Comparison of ENCODE assay signal across 16 cellular contexts in genomic region chr6:63295553-63295952, GRCh38. TPM values are rescaled to one million over a fixed set of nuclear protein-coding genes. Genes with fewer than 3 reads are reported as not detected.
DNase-seq lines count a peak whose midpoint lies in the region; ATAC-seq, FAIRE-seq and TF ChIP-seq lines count a peak whose summit lies in the region.
"Had no signal": no experiment of that assay in that cellular context is flagged by ENCODE, and none has a peak within 500 bp of the region (broad histone marks: within the 10 kb centered on the region; RNA-seq: fewer than 3 reads in every experiment).

No MANE protein-coding gene starts in this region.

- in situ Hi-C loops in HepG2 (cut with HindIII; ENCODE audit: extremely low pct_ligation_motif_present, low pct_unique_long_range_greater_than_20kb) = no loop called here

- H2AFZ ChIP-seq in HepG2 (ENCODE audit: low read length) = no peak overlapping the region

- H3K27me3 ChIP-seq in HepG2 (ENCODE audit: control insufficient read depth in 1 of 2, insufficient read depth in 2 of 2, low read length in 2 of 2) = no peaks in the 10 kb centered on the region; a peak in 1 of 5 replicates
- no peaks in the 10 kb centered on the region for H3K27me3 ChIP-seq in right lobe of liver
- H3K27me3 ChIP-seq: SJSA1 had no signal

- no peaks in the 10 kb centered on the region for H3K79me2 ChIP-seq in HepG2 (ENCODE audit: insufficient read depth, low read length)

- no TSS peak for BruUV-seq in HepG2 (replicated peaks; lab: Mats Ljungman, UMichigan)

- no peak overlapping the region for H3K4me3 Mint-ChIP-seq in WTC11
- H3K4me3 Mint-ChIP-seq in T-cell = no peak overlapping the region
- H3K4me3 Mint-ChIP-seq: CD4-positive, alpha-beta T cell had no signal

- H3K36me3 Mint-ChIP-seq in WTC11 = peaks cover 4% of the 10 kb centered on the region; the same call in 1 of the 2 replicates
- no peaks in the 10 kb centered on the region for H3K36me3 Mint-ChIP-seq in T-cell

- no peak for TF ChIP-seq RAD21 in HepG2 (CRISPR knock-in tag; IDR thresholded peaks at IDR 0.05)

- no peaks in the 10 kb centered on the region for H4K20me1 ChIP-seq in HepG2 (ENCODE audit: insufficient read depth, low read length)

- no peak overlapping the region for H3K4me3 ChIP-seq in HepG2 (replicated peaks in 1 of 3; ENCODE audit: insufficient read depth in 1 of 3, low read depth in 2 of 3, low read length in 3 of 3)
- no peak overlapping the region for H3K4me3 ChIP-seq in right lobe of liver
- H3K4me3 ChIP-seq: SJSA1 had no signal

- no peak overlapping the region for H3K27ac Mint-ChIP-seq in WTC11
- no peak overlapping the region for H3K27ac Mint-ChIP-seq in T-cell
- H3K27ac Mint-ChIP-seq: CD4-positive, alpha-beta T cell had no signal

- POLR2A ChIA-PET in HepG2 (lab: Yijun Ruan, JAX) (no interaction called here), WTC11 (lab: Charles Lee) (no interaction called here), T-cell (lab: Charles Lee) (no interaction called here)

- H3K27ac ChIP-seq in HepG2 (ENCODE audit: extremely low read length, insufficient read depth, low read length) (no peak overlapping the region), right lobe of liver (no peak overlapping the region)
- H3K27ac ChIP-seq: RWPE1, SJSA1 had no signal

- H3K36me3 ChIP-seq in HepG2 (replicated peaks in 1 of 2; ENCODE audit: control insufficient read depth in 1 of 2, insufficient read depth in 2 of 2, low read length in 2 of 2) (no peaks in the 10 kb centered on the region), right lobe of liver (no peaks in the 10 kb centered on the region)
- H3K36me3 ChIP-seq: SJSA1 had no signal

- intact Hi-C loops in HepG2 (cut with micrococcal nuclease; ENCODE audit: unreplicated experiment) = no loop called here
- intact Hi-C loops in right lobe of liver (cut with DNase I) = no loop called here

- H3K9ac ChIP-seq in HepG2 (ENCODE audit: insufficient read depth, low read depth, low read length) = no peak overlapping the region

- FAIRE-seq in HepG2 (lab: Jason Lieb, UNC) = no peak

- H3K4me1 Mint-ChIP-seq in WTC11 = peaks cover 9% of the 10 kb centered on the region
- H3K4me1 Mint-ChIP-seq in T-cell = no peaks in the 10 kb centered on the region

- no peak for TF ChIP-seq CTCF in HepG2 (CRISPR knock-in tag; IDR thresholded peaks at IDR 0.05)
- no peak for TF ChIP-seq CTCF in right lobe of liver (IDR thresholded peaks at IDR 0.05)
- no peak for TF ChIP-seq CTCF in WTC11 (IDR thresholded peaks at IDR 0.05)

- DNase-seq in HepG2 (ENCODE audit: low spot score) = no peak
- no peak for DNase-seq in right lobe of liver
- DNase-seq in WTC11 (ENCODE audit: low spot score) = no peak
- peak; percentile 24 for DNase-seq in iPS-NIHi7 (ENCODE audit: extremely low spot score)
- no peak for DNase-seq in T-cell
- no peak for DNase-seq in AG20443 (ENCODE audit: low spot score)
- DNase-seq: CD4-positive, alpha-beta T cell; NCI-H1105 treated with DMSO at 0.1 percent for 48 hours; NCI-H1930; NCI-H524; NK-92 treated with Interleukin-12 subunit alpha and Interleukin-12 subunit beta, amount 100 ng/mL, for 24 hours; OCI-M1 had no signal

- TF ChIP-seq POLR2A in HepG2 (IDR thresholded peaks at IDR 0.05; ENCODE audit: insufficient read depth in 1 of 2, low read depth in 2 of 2, low read length in 2 of 2) (no peak), right lobe of liver (IDR thresholded peaks at IDR 0.05) (no peak)

- CTCF ChIA-PET in HepG2 (lab: Yijun Ruan, JAX; ENCODE audit: low intra/inter-chr PET ratio, low total read pairs) = no interaction called here
- CTCF ChIA-PET in WTC11 (lab: Charles Lee) = interaction anchor here (1.0 kb wide), 1 partner anchor 24 kb away, joined by 4 read pairs; no protein-coding TSS in a partner anchor
- CTCF ChIA-PET in T-cell (lab: Charles Lee) = no interaction called here

- H3K4me2 ChIP-seq in HepG2 (ENCODE audit: low read depth, low read length) = no peak overlapping the region

- peaks cover 9% of the 10 kb centered on the region for H3K4me1 ChIP-seq in HepG2 (ENCODE audit: insufficient read depth, low read length)
- no peaks in the 10 kb centered on the region for H3K4me1 ChIP-seq in right lobe of liver
- H3K4me1 ChIP-seq: SJSA1 had no signal

- H3K9me3 Mint-ChIP-seq in WTC11 = peaks cover 19% of the 10 kb centered on the region
- H3K9me3 Mint-ChIP-seq in T-cell = peaks cover 0 to 7% (median 0%) of the 10 kb centered on the region in 3 donors
- H3K9me3 Mint-ChIP-seq: CD4-positive, alpha-beta T cell had no signal

- H3K27me3 Mint-ChIP-seq in WTC11 (ENCODE audit: low read depth) = no peaks in the 10 kb centered on the region; the same call in 1 of the 2 replicates
- H3K27me3 Mint-ChIP-seq in T-cell = no peaks in the 10 kb centered on the region
- H3K27me3 Mint-ChIP-seq: CD4-positive, alpha-beta T cell had no signal

- H3K9me3 ChIP-seq in HepG2 (ENCODE audit: low read length) (no peaks in the 10 kb centered on the region), right lobe of liver (no peaks in the 10 kb centered on the region)
- H3K9me3 ChIP-seq: SJSA1 had no signal

- peak; percentile 82 for ATAC-seq in HepG2
- no peak for ATAC-seq in right lobe of liver
- ATAC-seq in WTC11 = peak; percentile 76
- ATAC-seq in HG03442 (IDR thresholded peaks at IDR 0.05; ENCODE audit: unreplicated experiment) = no peak
- no peak for ATAC-seq in T-cell (replicated peaks in 1 of 4)

- TF ChIP-seq EP300 in HepG2 (IDR thresholded peaks at IDR 0.05; ENCODE audit: low read depth in 2 of 2, low read length in 2 of 2) = no peak
- TF ChIP-seq EP300 in HepG2 (CRISPR knock-in tag; IDR thresholded peaks at IDR 0.05; ENCODE audit: borderline replicate concordance) = no peak

TF ChIP-seq in HepG2, 621 proteins besides CTCF, POLR2A, EP300 and RAD21 (continues in another document):
- no peak for TF ChIP-seq ZNF484 (CRISPR knock-in tag; IDR thresholded peaks at IDR 0.05; ENCODE audit: borderline replicate concordance, low read depth)
- no peak for TF ChIP-seq ZBTB2 (CRISPR knock-in tag; IDR thresholded peaks at IDR 0.05; ENCODE audit: low read depth)
- TF ChIP-seq HOXA5 (CRISPR knock-in tag; IDR thresholded peaks at IDR 0.05) = no peak
- TF ChIP-seq MAFK (conservative IDR thresholded peaks at IDR 0.05 in 1 of 2, IDR thresholded peaks at IDR 0.05 in 1 of 2; ENCODE audit: low read length in 2 of 2) = peak; percentile 36 to 69; a peak in 3 of 4 replicates

TF ChIP-seq in WTC11, 78 proteins besides CTCF, POLR2A, EP300 and RAD21 (continues in another document):
- TF ChIP-seq MYBL2 (CRISPR knock-in tag; IDR thresholded peaks at IDR 0.05) (no peak), OVOL2 (CRISPR knock-in tag; IDR thresholded peaks at IDR 0.05; ENCODE audit: borderline replicate concordance) (no peak), ATF2 (CRISPR knock-in tag; IDR thresholded peaks at IDR 0.05; ENCODE audit: borderline replicate concordance, low read depth) (no peak), EMX1 (CRISPR knock-in tag; IDR thresholded peaks at IDR 0.05) (no peak)

RNA-seq across cellular contexts. Expression of gene LGSN, which starts 24.2 kb away (rescaled TPM):
- 0.13 and 0.53 TPM in 2 replicates for total RNA-seq in HepG2 (2016; rRNA removed; fragmentation: Illumina TruSeq; extraction: Trizol)
- total RNA-seq in HepG2 (2016; cell fraction: cytosol; rRNA removed; fragmentation: Illumina TruSeq; extraction: Trizol; ENCODE audit: low read depth) = not detected in 2 replicates
- 0.09 and 0.34 TPM in 2 replicates for total RNA-seq in HepG2 (2016; cell fraction: insoluble cytoplasmic fraction; rRNA removed; fragmentation: Illumina TruSeq; extraction: Trizol)
- 0.12 TPM in 1 of 2 replicates, not detected in the other for total RNA-seq in HepG2 (2016; cell fraction: membrane; rRNA removed; fragmentation: Illumina TruSeq; extraction: Trizol)
- 0.06 and 0.43 TPM in 2 replicates for total RNA-seq in HepG2 (2016; cell fraction: nucleus; rRNA removed; fragmentation: Illumina TruSeq; extraction: Trizol)
- polyA plus RNA-seq in HepG2 (2011; rRNA removed) = 0.51 and 0.63 TPM in 2 replicates
- 0.20 and 0.22 TPM in 2 replicates for polyA plus RNA-seq in HepG2 (2011; cell fraction: cytosol; rRNA removed)
- polyA plus RNA-seq in HepG2 (2011; cell fraction: nucleus; rRNA removed) = 0.98 and 1.5 TPM in 2 replicates
- polyA plus RNA-seq in HepG2 (2012) = 0.72 and 0.73 TPM in 2 replicates
- polyA plus RNA-seq in HepG2 (2016; cell fraction: cytosol; fragmentation: Illumina TruSeq; extraction: Trizol; ENCODE audit: low read depth) = not detected in 2 replicates
- polyA plus RNA-seq in HepG2 (2016; cell fraction: insoluble cytoplasmic fraction; fragmentation: Illumina TruSeq; extraction: Trizol; ENCODE audit: low read depth) = 0.05 TPM in 1 of 2 replicates, not detected in the other
- polyA plus RNA-seq in HepG2 (2016; cell fraction: membrane; fragmentation: Illumina TruSeq; extraction: Trizol; ENCODE audit: low read depth) = not detected in 2 replicates
- 0.18 and 0.44 TPM in 2 replicates for polyA plus RNA-seq in HepG2 (2016; cell fraction: nucleus; fragmentation: Illumina TruSeq; extraction: Trizol; ENCODE audit: insufficient read depth, low read depth)
- 0.42 and 5.4 TPM in 2 replicates for polyA minus RNA-seq in HepG2 (2011; rRNA and poly(A)+ RNA removed; ENCODE audit: low replicate concordance)
- polyA minus RNA-seq in HepG2 (2011; cell fraction: cytosol; rRNA and poly(A)+ RNA removed) = 0.53 and 0.69 TPM in 2 replicates
- polyA minus RNA-seq in HepG2 (2011; cell fraction: nucleus; rRNA and poly(A)+ RNA removed) = 2.4 and 3.5 TPM in 2 replicates
- 1 to 10 TPM in 2 of 6 experiments, under 1 TPM in 2, not detected in 2; 0.09 to 1.7 (median 1.00) TPM for total RNA-seq in right lobe of liver
- 0.11 to 0.35 TPM (median 0.18 TPM) in 3 replicates for total RNA-seq in WTC11 (2021)
- total RNA-seq in T-cell = under 1 TPM in 4 of 5 donors, not detected in 1; 0.18 to 0.26 (median 0.23) TPM
- total RNA-seq: CD4-positive, alpha-beta T cell; H4; SJSA1 had no signal

Comparison
In these comparisons a context has a peak if more than half of its experiments do, and no peak if none do; other contexts are left out.
1. ATAC-seq: peak in HepG2 (single experiment) and WTC11 (single experiment); none in right lobe of liver (0 of 4), HG03442 (single experiment) and T-cell (0 of 4).